ENCODE assay signal across 9 cellular contexts in the genomic region with DNA sequence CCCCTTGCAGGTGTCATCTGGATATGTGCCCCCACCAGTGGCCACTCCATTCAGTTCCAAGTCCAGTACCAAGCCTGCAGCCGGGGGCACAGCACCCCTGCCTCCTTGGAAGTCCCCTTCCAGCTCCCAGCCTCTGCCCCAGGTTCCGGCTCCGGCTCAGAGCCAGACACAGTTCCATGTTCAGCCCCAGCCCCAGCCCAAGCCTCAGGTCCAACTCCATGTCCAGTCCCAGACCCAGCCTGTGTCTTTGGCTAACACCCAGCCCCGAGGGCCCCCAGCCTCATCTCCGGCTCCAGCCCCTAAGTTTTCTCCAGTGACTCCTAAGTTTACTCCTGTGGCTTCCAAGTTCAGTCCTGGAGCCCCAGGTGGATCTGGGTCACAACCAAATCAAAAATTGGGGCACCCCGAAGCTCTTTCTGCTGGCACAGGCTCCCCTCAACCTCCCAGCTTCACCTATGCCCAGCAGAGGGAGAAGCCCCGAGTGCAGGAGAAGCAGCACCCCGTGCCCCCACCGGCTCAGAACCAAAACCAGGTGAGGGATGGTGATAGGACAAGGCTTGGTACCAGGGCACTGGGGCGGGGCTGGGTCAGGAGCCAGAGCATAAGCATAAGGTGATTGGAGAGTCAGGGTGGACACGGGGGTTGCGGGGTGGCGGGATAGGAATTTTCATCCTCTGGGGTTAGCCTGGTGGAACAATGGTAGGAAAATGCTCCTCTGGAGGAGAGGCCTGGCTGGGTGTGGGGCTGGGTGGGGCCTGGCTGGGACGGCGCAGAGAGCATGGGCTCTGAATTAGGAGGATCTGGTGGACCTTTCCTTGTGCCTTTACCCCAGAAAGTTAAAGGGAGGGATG. TPM values are rescaled to one million over a fixed set of nuclear protein-coding genes. Genes with fewer than 3 reads are reported as not detected.
DNase-seq lines count a peak whose midpoint lies in the region; ATAC-seq and TF ChIP-seq lines count a peak whose summit lies in the region.
"Had no signal": no experiment of that assay in that cellular context is flagged by ENCODE, and none has a peak within 500 bp of the region (broad histone marks: within the 10 kb centered on the region; RNA-seq: fewer than 3 reads in every experiment).

No MANE protein-coding gene starts in this region.

- H3K27ac Mint-ChIP-seq in stimulated activated memory B cell treated with anti-CD40 and anti-IgM and Interleukin-4, amounts not matched to agents 10 μg/mL and 1 μg/mL and 100 μg/mL, for 72 hours, result peak overlapping the region; percentile 25

- no peaks in the 10 kb centered on the region for H3K9me3 Mint-ChIP-seq in stimulated activated memory B cell treated with anti-CD40 and anti-IgM and Interleukin-4, amounts not matched to agents 10 μg/mL and 1 μg/mL and 100 μg/mL, for 72 hours

- no peaks in the 10 kb centered on the region for H3K36me3 Mint-ChIP-seq in stimulated activated memory B cell treated with anti-CD40 and anti-IgM and Interleukin-4, amounts not matched to agents 10 μg/mL and 1 μg/mL and 100 μg/mL, for 72 hours

- H3K4me1 Mint-ChIP-seq in stimulated activated memory B cell treated with anti-CD40 and anti-IgM and Interleukin-4, amounts not matched to agents 10 μg/mL and 1 μg/mL and 100 μg/mL, for 72 hours, result peaks cover 32% of the 10 kb centered on the region

- no peaks in the 10 kb centered on the region for H3K27me3 ChIP-seq in HAP-1 (ENCODE audit: low read depth)

- peaks cover 23% of the 10 kb centered on the region for H3K4me1 ChIP-seq in HAP-1

- peak overlapping the region; percentile 46 for H3K4me3 Mint-ChIP-seq in stimulated activated memory B cell treated with anti-CD40 and anti-IgM and Interleukin-4, amounts not matched to agents 10 μg/mL and 1 μg/mL and 100 μg/mL, for 72 hours

- TF ChIP-seq CTCF in astrocyte of the spinal cord (IDR thresholded peaks at IDR 0.05; ENCODE audit: low read depth, low read length), result no peak

- H3K9me3 ChIP-seq in HAP-1, result no peaks in the 10 kb centered on the region

- DNase-seq in HAP-1 (ENCODE audit: low spot score in 2 of 2) (no peak), astrocyte of the spinal cord (ENCODE audit: low read depth, low spot score) (no peak), islet precursor cell (peak; percentile 50)
- DNase-seq: NCI-H2107 had no signal

- ATAC-seq in stimulated activated memory B cell treated with anti-CD40 and anti-IgM and Interleukin-4, amounts not matched to agents 10 μg/mL and 1 μg/mL and 100 μg/mL, for 72 hours, result no peak
- ATAC-seq in GM18858 (IDR thresholded peaks at IDR 0.05; ENCODE audit: unreplicated experiment) (no peak), esophagus mucosa (no peak), GM21447 (IDR thresholded peaks at IDR 0.05; ENCODE audit: unreplicated experiment) (no peak), HG02623 (IDR thresholded peaks at IDR 0.05; ENCODE audit: unreplicated experiment) (no peak)

- H3K4me3 ChIP-seq in HAP-1 (peak overlapping the region; percentile 90), astrocyte of the spinal cord (ENCODE audit: low read depth, low read length) (peak overlapping the region; percentile 95)

- H3K36me3 ChIP-seq in HAP-1 (replicated peaks), result peaks cover 21% of the 10 kb centered on the region

- in situ Hi-C loops in HAP-1 (cut with MboI; ENCODE audit: low sequenced_read_pairs) (no loop called here), astrocyte of the spinal cord (cut with HindIII; ENCODE audit: low sequenced_read_pairs) (no loop called here)

- no peaks in the 10 kb centered on the region for H3K27me3 Mint-ChIP-seq in stimulated activated memory B cell treated with anti-CD40 and anti-IgM and Interleukin-4, amounts not matched to agents 10 μg/mL and 1 μg/mL and 100 μg/mL, for 72 hours

RNA-seq across cellular contexts. Expression of gene ZYX, which starts 1.9 kb away (rescaled TPM):
- 82.3 TPM for total RNA-seq in esophagus mucosa

RNA-seq across cellular contexts. Expression of gene FAM131B, which starts 20.5 kb away (rescaled TPM):
- 0.44 TPM for total RNA-seq in esophagus mucosa

RNA-seq across cellular contexts. Expression of gene EPHA1, which starts 25.6 kb away (rescaled TPM):
- 79.0 TPM for total RNA-seq in esophagus mucosa
